2 cellular contexts compared by ENCODE assay signal in genomic region chr1:19160831-19161230, GRCh38.
TF ChIP-seq lines count a peak whose summit lies in the region.

No MANE protein-coding gene starts in this region.

TF ChIP-seq in GM12878, 131 proteins besides CTCF, POLR2A, EP300 and RAD21:
- TF ChIP-seq TCF3 (IDR thresholded peaks at IDR 0.05; ENCODE audit: borderline replicate concordance, insufficient read depth, low read depth, low read length): no peak
- no peak for TF ChIP-seq SMAD1 (IDR thresholded peaks at IDR 0.05; ENCODE audit: low read depth, partially characterized antibody)

TF ChIP-seq in endothelial cell of umbilical vein, 7 proteins besides CTCF, POLR2A, EP300 and RAD21:
- TF ChIP-seq, protein P1, sequence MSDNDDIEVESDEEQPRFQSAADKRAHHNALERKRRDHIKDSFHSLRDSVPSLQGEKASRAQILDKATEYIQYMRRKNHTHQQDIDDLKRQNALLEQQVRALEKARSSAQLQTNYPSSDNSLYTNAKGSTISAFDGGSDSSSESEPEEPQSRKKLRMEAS (IDR thresholded peaks at IDR 0.05; ENCODE audit: insufficient read depth, insufficient read length): no peak
- TF ChIP-seq MYC (IDR thresholded peaks at IDR 0.05; ENCODE audit: low read depth, low read length) (no peak), POLR2AphosphoS5 (IDR thresholded peaks at IDR 0.05; ENCODE audit: insufficient read depth, low read depth, low read length) (no peak), JUN (IDR thresholded peaks at IDR 0.05; ENCODE audit: borderline replicate concordance, insufficient read depth, insufficient read length, low read depth) (no peak), GATA2 (IDR thresholded peaks at IDR 0.05; ENCODE audit: insufficient read depth, insufficient read length, low read depth, low read length) (no peak), FOS (IDR thresholded peaks at IDR 0.05; ENCODE audit: borderline replicate concordance, insufficient read depth, low read length) (no peak), EZH2 (IDR thresholded peaks at IDR 0.05; ENCODE audit: borderline replicate concordance, low read depth, low read length, severe bottlenecking) (no peak)
